ENCODE assay signal across 8 cellular contexts in genomic region chr2:222318026-222318711, GRCh38. TPM values are rescaled to one million over a fixed set of nuclear protein-coding genes. Genes with fewer than 3 reads are reported as not detected.
DNase-seq lines count a peak whose midpoint lies in the region; TF ChIP-seq lines count a peak whose summit lies in the region.

No MANE protein-coding gene starts in this region.

- H3K27me3 ChIP-seq in SJCRH30 (no peaks in the 10 kb centered on the region), colonic mucosa (peaks cover 28% of the 10 kb centered on the region)

- TF ChIP-seq CTCF in GM12874 (IDR thresholded peaks at IDR 0.05; ENCODE audit: insufficient read depth, low read depth, low read length) (peak; percentile 48), HFFc6 (IDR thresholded peaks at IDR 0.05) (peak; percentile 63), colonic mucosa (IDR thresholded peaks at IDR 0.05) (peak; percentile 44)

- H3K4me1 Mint-ChIP-seq in HFFc6 (ENCODE audit: low read depth): peaks cover 14% of the 10 kb centered on the region

- H3K9me3 ChIP-seq in SJCRH30 (replicated peaks) (no peaks in the 10 kb centered on the region), colonic mucosa (no peaks in the 10 kb centered on the region)

- H3K9me3 Mint-ChIP-seq in HFFc6: no peaks in the 10 kb centered on the region

- H3K27me3 Mint-ChIP-seq in HFFc6 (ENCODE audit: insufficient read depth): peaks cover 22% of the 10 kb centered on the region

- DNase-seq in AG08396 (ENCODE audit: low spot score) (peak; percentile 69), HFFc6 (peak; percentile 62), M059J (ENCODE audit: low read depth) (peak; percentile 79), SJCRH30 (peak; percentile 99 to 100), colonic mucosa (peak; percentile 82), left kidney (ENCODE audit: low read depth, low spot score) (peak; percentile 91)
- DNase-seq in stimulated activated CD4-positive, alpha-beta T cell treated with anti-CD3 and anti-CD28 coated beads, Interleukin-4, amount 100 ng/mL, for 24 hours: peak; percentile 41

- H3K27ac ChIP-seq in SJCRH30 (peak overlapping the region; percentile 70), colonic mucosa (no peak overlapping the region)

- H3K36me3 ChIP-seq in SJCRH30: no peaks in the 10 kb centered on the region
- no peaks in the 10 kb centered on the region for H3K36me3 ChIP-seq in colonic mucosa

- peak overlapping the region; percentile 94 for H3K4me3 Mint-ChIP-seq in HFFc6

- no peak overlapping the region for H3K27ac Mint-ChIP-seq in HFFc6

- H3K9ac ChIP-seq in colonic mucosa (ENCODE audit: low read depth in 2 of 2, low read length in 2 of 2): peak overlapping the region in 1 of 2 donors; percentile 26

- intact Hi-C loops in colonic mucosa (cut with DNase I): loop anchor here (5.0 kb wide), 2 partner anchors 244 to 294 kb away; no protein-coding TSS in a partner anchor

- H3K4me3 ChIP-seq in SJCRH30 (peak overlapping the region; percentile 89), colonic mucosa (peak overlapping the region; percentile 35)

- H3K4me1 ChIP-seq in SJCRH30 (peaks cover 42% of the 10 kb centered on the region), colonic mucosa (no peaks in the 10 kb centered on the region)

- H3K36me3 Mint-ChIP-seq in HFFc6 (ENCODE audit: low read depth): no peaks in the 10 kb centered on the region

RNA-seq across cellular contexts. Expression of gene PAX3, which starts 19.4 kb away (rescaled TPM):
- total RNA-seq in HFFc6 (2021; fragmentation: NEBNext Ultra II Directional; extraction: Animal tissue kit (Norgen Biotek cat#: 25700)): 10 to 100 TPM; 13.2 to 20.7 (median 16.4) TPM
- 11.2 and 14.6 TPM in 2 replicates for total RNA-seq in M059J (2014; rRNA removed; shearing (Covaris generic))
- total RNA-seq in SJCRH30 (2014; rRNA removed; shearing (Covaris generic)): 116 and 117 TPM in 2 replicates
- total RNA-seq in colonic mucosa: under 1 TPM in 1 of 2 donors, not detected in 1; 0.16 TPM

Comparison
In these comparisons a context has a peak if more than half of its experiments do, and no peak if none do; other contexts are left out.
1. DNase-seq: peak in every context shown above with its lines; median percentile 100 in SJCRH30; 91 in left kidney; 82 in colonic mucosa; 79 in M059J; 69 in AG08396; 62 in HFFc6; 41 in stimulated activated CD4-positive, alpha-beta T cell treated with anti-CD3 and anti-CD28 coated beads, Interleukin-4, amount 100 ng/mL, for 24 hours.
2. RNA of gene PAX3, which starts 19.4 kb away (total RNA-seq): 116 to 117 TPM in SJCRH30, 13.2 to 20.7 TPM in HFFc6 and 11.2 to 14.6 TPM in M059J; 0.16 TPM in colonic mucosa; every median in the first group is over 10 times any median in the second.
3. Peak in every context shown above with its lines, with median percentiles within 50 percentile points of each other: CTCF ChIP-seq.